In the genomic region with DNA sequence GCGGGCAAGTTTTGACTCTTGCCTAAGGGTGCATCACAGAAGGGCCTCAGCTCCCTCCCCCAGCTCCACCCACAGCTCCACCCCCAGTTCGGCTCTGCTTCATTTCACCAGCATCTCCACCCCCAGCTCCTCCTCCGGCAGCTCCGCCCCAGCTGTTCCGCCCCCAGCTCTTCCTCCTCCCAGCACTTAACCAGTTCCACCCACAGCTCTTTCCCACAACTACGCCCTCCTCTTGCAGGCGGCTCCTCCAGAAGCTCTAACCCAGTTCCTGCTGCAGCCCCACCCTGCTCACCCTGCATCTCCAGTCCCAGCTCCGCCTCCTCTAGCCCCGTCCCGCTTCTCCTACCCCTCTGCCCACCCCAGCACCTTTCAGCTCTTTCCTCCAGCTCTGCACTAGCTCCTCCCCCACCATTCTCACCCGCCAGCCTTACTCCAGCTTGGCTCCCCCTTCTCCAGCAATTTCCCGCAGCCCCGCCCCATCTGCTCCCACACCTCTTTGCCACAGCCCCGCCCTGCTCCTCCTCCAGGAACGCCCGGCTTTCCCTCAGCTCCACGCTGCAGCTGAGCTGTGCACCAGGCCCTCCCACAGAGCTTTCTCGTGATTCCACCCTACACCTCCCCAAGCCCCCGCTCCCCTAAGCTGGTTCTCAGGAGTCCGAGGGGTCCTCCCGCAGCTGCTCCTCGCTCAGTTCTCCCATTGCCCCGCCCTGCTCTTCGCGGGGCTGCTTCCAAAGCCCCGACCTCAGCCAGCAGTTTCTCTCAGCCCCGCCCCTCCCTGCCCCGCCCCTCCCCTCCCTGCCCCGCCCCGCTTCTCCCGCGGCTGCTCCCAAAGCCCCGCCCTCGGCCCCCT, we compare ENCODE assay signal across 9 cellular contexts. TPM values are rescaled to one million over a fixed set of nuclear protein-coding genes. Genes with fewer than 3 reads are reported as not detected.
DNase-seq lines count a peak whose midpoint lies in the region; ATAC-seq and TF ChIP-seq lines count a peak whose summit lies in the region.
"Had no signal": no experiment of that assay in that cellular context is flagged by ENCODE, and none has a peak within 500 bp of the region (broad histone marks: within the 10 kb centered on the region; RNA-seq: fewer than 3 reads in every experiment).

No MANE protein-coding gene starts in this region.

- peak overlapping the region; percentile 53 for H3K27ac ChIP-seq in OCI-LY7 (ENCODE audit: low read depth, low read length, poor library complexity, severe bottlenecking)
- peak overlapping the region; percentile 85 to 89 for H3K27ac ChIP-seq in mucosa of rectum (ENCODE audit: low read depth in 2 of 2, low read length in 2 of 2)

- H3K4me1 ChIP-seq in OCI-LY7 (ENCODE audit: insufficient read depth, low read length, poor library complexity, severe bottlenecking), result peaks cover 9% of the 10 kb centered on the region
- H3K4me1 ChIP-seq in mucosa of rectum (ENCODE audit: control insufficient read depth in 2 of 2, insufficient read depth in 2 of 2, low read length in 2 of 2), result peaks cover 4 to 7% of the 10 kb centered on the region in 2 donors

- no peaks in the 10 kb centered on the region for H3K27me3 ChIP-seq in mucosa of rectum (ENCODE audit: control insufficient read depth in 2 of 2, insufficient read depth in 2 of 2, low read length in 2 of 2)

- intact Hi-C loops in OCI-LY7 (cut with micrococcal nuclease; ENCODE audit: unreplicated experiment), result loop anchor here (2.0 kb wide), 1 partner anchor 35 kb away; a partner anchor contains a TSS

- ATAC-seq in GM21528 (IDR thresholded peaks at IDR 0.05; ENCODE audit: low FRiP score, unreplicated experiment), result peak; percentile 52

- no TSS peak for BruUV-seq in OCI-LY7 (replicated peaks; lab: Mats Ljungman, UMichigan)

- no peak for TF ChIP-seq CTCF in OCI-LY7 (conservative IDR thresholded peaks at IDR 0.05; ENCODE audit: low read length)

- H3K9ac ChIP-seq in mucosa of rectum (ENCODE audit: low read depth in 1 of 2, low read length in 2 of 2), result peak overlapping the region in 1 of 2 donors; percentile 54

- H3K36me3 ChIP-seq in OCI-LY7 (ENCODE audit: insufficient read depth, low read length) (no peaks in the 10 kb centered on the region), mucosa of rectum (ENCODE audit: control insufficient read depth in 2 of 2, insufficient read depth in 2 of 2, low read length in 2 of 2) (no peaks in the 10 kb centered on the region)

- DNase-seq in D341Med (ENCODE audit: low spot score) (peak; percentile 77), HuH-7.5 (ENCODE audit: low spot score) (peak; percentile 41), OCI-LY7 (ENCODE audit: low spot score) (peak; percentile 88), activated T-cell treated with anti-CD3 and anti-CD28 coated beads for 4 hours (peak; percentile 73), erythroblast (lab: John Stamatoyannopoulos, UW) (peak; percentile 92 to 93)
- DNase-seq in stimulated activated CD8-positive, alpha-beta memory T cell treated with anti-CD3 and anti-CD28 coated beads, Interleukin-4, amount 100 ng/mL, for 48 hours, result peak; percentile 86

- H2AFZ ChIP-seq in OCI-LY7 (ENCODE audit: low read length), result no peak overlapping the region

- H4K20me1 ChIP-seq in OCI-LY7 (ENCODE audit: insufficient read depth, low read length), result no peaks in the 10 kb centered on the region

- H3K4me3 ChIP-seq in OCI-LY7 (ENCODE audit: low read depth, low read length, poor library complexity, severe bottlenecking) (peak overlapping the region; percentile 73), mucosa of rectum (ENCODE audit: low read length in 2 of 2) (peak overlapping the region; percentile 61 to 62)

- H3K9me3 ChIP-seq in OCI-LY7 (ENCODE audit: low read length) (no peaks in the 10 kb centered on the region), mucosa of rectum (ENCODE audit: control insufficient read depth in 2 of 2, low read length in 2 of 2) (no peaks in the 10 kb centered on the region)

- no peaks in the 10 kb centered on the region for H3K9me2 ChIP-seq in OCI-LY7 (ENCODE audit: insufficient read depth, low read length)

- peak overlapping the region; percentile 95 for H3K4me2 ChIP-seq in OCI-LY7 (ENCODE audit: low read length)

- POLR2A ChIA-PET in OCI-LY7 (lab: Charles Lee), result interaction anchor here (0.6 to 2.6 kb wide), 8 partner anchors 10 to 399 kb away, joined by 3 to 27 read pairs (median 4); a partner anchor contains a TSS

- 0 out of 2 replicates have a peak, but pooled peaks cover 4% of the 10 kb centered on the region for H3K79me2 ChIP-seq in OCI-LY7 (ENCODE audit: insufficient read depth, low read depth, low read length)

- CTCF ChIA-PET in OCI-LY7 (lab: Charles Lee; ENCODE audit: unreplicated experiment), result interaction anchor here (1.0 to 2.4 kb wide), 4 partner anchors 12 to 401 kb away, joined by 3 to 11 read pairs (median 4); a partner anchor contains a TSS

- TF ChIP-seq POLR2A in erythroblast (IDR thresholded peaks at IDR 0.05; ENCODE audit: low read length), result no peak

RNA-seq across cellular contexts. Expression of a gene that starts 1.3 kb away (rescaled TPM):
- 13.0 and 19.2 TPM in 2 replicates for total RNA-seq in OCI-LY7 (2014; rRNA removed; shearing (Covaris generic))
- total RNA-seq in OCI-LY7 (2022), result 21.2 and 22.9 TPM in 2 replicates

RNA-seq across cellular contexts. Expression of a gene that starts 10.2 kb away (rescaled TPM):
- total RNA-seq in OCI-LY7 (2014; rRNA removed; shearing (Covaris generic)), result not detected in 2 replicates
- not detected in 2 replicates for total RNA-seq in OCI-LY7 (2022)
- total RNA-seq: subcutaneous adipose tissue had no signal

RNA-seq across cellular contexts. Expression of a gene that starts 34.4 kb away (rescaled TPM):
- total RNA-seq in OCI-LY7 (2014; rRNA removed; shearing (Covaris generic)), result 25.6 and 44.0 TPM in 2 replicates
- 65.8 and 71.7 TPM in 2 replicates for total RNA-seq in OCI-LY7 (2022)

RNA-seq across cellular contexts. Expression of a gene that starts 47.8 kb away (rescaled TPM):
- total RNA-seq in OCI-LY7 (2014; rRNA removed; shearing (Covaris generic)), result not detected in 2 replicates
- total RNA-seq in OCI-LY7 (2022), result not detected in 2 replicates
- total RNA-seq: subcutaneous adipose tissue had no signal

RNA-seq across cellular contexts. Expression of a gene that starts 55.6 kb away (rescaled TPM):
- total RNA-seq in OCI-LY7 (2014; rRNA removed; shearing (Covaris generic)), result not detected in 2 replicates
- total RNA-seq in OCI-LY7 (2022), result not detected in 2 replicates

Comparison
In these comparisons a context has a peak if more than half of its experiments do, and no peak if none do; other contexts are left out.
1. Peak in every context shown above with its lines: DNase-seq, ATAC-seq, H3K4me3 ChIP-seq and H3K27ac ChIP-seq.
2. DNase-seq: peak in every context shown above with its lines; median percentile 92 in erythroblast; 88 in OCI-LY7; 86 in stimulated activated CD8-positive, alpha-beta memory T cell treated with anti-CD3 and anti-CD28 coated beads, Interleukin-4, amount 100 ng/mL, for 48 hours; 77 in D341Med; 73 in activated T-cell treated with anti-CD3 and anti-CD28 coated beads for 4 hours; 41 in HuH-7.5.